In genomic region chr20:64030371-64031134, GRCh38 we compare ENCODE assay signal across 1 cellular context.
TF ChIP-seq lines count a peak whose summit lies in the region.

No MANE protein-coding gene starts in this region.

TF ChIP-seq in HEK293, 187 proteins besides CTCF, POLR2A, EP300 and RAD21 (continued from another document):
- TF ChIP-seq TSHZ1 (tag by site-specific recombination; IDR thresholded peaks at IDR 0.05; ENCODE audit: borderline replicate concordance) (peak; percentile 89; the same call in 1 of the 2 replicates), ZNF610 (tag by site-specific recombination; IDR thresholded peaks at IDR 0.05; ENCODE audit: borderline replicate concordance) (peak; percentile 89; the same call in 1 of the 2 replicates), ZNF174 (tag by site-specific recombination; IDR thresholded peaks at IDR 0.05) (no peak), ZNF510 (tag by site-specific recombination; IDR thresholded peaks at IDR 0.05; ENCODE audit: insufficient replicate concordance) (no peak), ZNF670 (tag by site-specific recombination; IDR thresholded peaks at IDR 0.05; ENCODE audit: low read depth) (no peak), WT1 (tag by site-specific recombination; IDR thresholded peaks at IDR 0.05) (peak; percentile 99), ZNF518A (tag by site-specific recombination; conservative IDR thresholded peaks at IDR 0.05; ENCODE audit: low read depth) (no peak), ZXDB (tag by site-specific recombination; IDR thresholded peaks at IDR 0.05) (peak; percentile 97), KLF8 (tag by site-specific recombination; IDR thresholded peaks at IDR 0.05) (peak; percentile 88), ZNF335 (tag by site-specific recombination; conservative IDR thresholded peaks at IDR 0.05) (no peak), ZNF830 (tag by site-specific recombination; IDR thresholded peaks at IDR 0.05; ENCODE audit: low read depth) (no peak), PRDM6 (tag by site-specific recombination; IDR thresholded peaks at IDR 0.05) (peak; percentile 96), ZFP37 (tag by site-specific recombination; IDR thresholded peaks at IDR 0.05) (no peak), KLF9 (tag by site-specific recombination; IDR thresholded peaks at IDR 0.05; ENCODE audit: low read depth) (no peak), ZNF76 (tag by site-specific recombination; IDR thresholded peaks at IDR 0.05; ENCODE audit: borderline replicate concordance, low read depth) (peak; percentile 37; the same call in 1 of the 2 replicates), ZNF776 (tag by site-specific recombination; IDR thresholded peaks at IDR 0.05; ENCODE audit: borderline replicate concordance) (no peak), ZNF280D (tag by site-specific recombination; IDR thresholded peaks at IDR 0.05) (no peak), ZNF16 (tag by site-specific recombination; IDR thresholded peaks at IDR 0.05; ENCODE audit: low read depth) (no peak), SP7 (tag by site-specific recombination; IDR thresholded peaks at IDR 0.05) (peak; percentile 96), ELK4 (IDR thresholded peaks at IDR 0.05; ENCODE audit: borderline replicate concordance, low read depth, low read length) (no peak), AEBP2 (tag by site-specific recombination; IDR thresholded peaks at IDR 0.05; ENCODE audit: borderline replicate concordance) (no peak), EGR2 (tag by site-specific recombination; IDR thresholded peaks at IDR 0.05; ENCODE audit: low read depth) (no peak), ZNF302 (tag by site-specific recombination; IDR thresholded peaks at IDR 0.05; ENCODE audit: low read depth) (no peak), SP2 (tag by site-specific recombination; IDR thresholded peaks at IDR 0.05) (no peak)
- TF ChIP-seq, protein P1, sequence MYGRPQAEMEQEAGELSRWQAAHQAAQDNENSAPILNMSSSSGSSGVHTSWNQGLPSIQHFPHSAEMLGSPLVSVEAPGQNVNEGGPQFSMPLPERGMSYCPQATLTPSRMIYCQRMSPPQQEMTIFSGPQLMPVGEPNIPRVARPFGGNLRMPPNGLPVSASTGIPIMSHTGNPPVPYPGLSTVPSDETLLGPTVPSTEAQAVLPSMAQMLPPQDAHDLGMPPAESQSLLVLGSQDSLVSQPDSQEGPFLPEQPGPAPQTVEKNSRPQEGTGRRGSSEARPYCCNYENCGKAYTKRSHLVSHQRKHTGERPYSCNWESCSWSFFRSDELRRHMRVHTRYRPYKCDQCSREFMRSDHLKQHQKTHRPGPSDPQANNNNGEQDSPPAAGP (tag by site-specific recombination; IDR thresholded peaks at IDR 0.05) = peak; percentile 100
- TF ChIP-seq, protein P2, sequence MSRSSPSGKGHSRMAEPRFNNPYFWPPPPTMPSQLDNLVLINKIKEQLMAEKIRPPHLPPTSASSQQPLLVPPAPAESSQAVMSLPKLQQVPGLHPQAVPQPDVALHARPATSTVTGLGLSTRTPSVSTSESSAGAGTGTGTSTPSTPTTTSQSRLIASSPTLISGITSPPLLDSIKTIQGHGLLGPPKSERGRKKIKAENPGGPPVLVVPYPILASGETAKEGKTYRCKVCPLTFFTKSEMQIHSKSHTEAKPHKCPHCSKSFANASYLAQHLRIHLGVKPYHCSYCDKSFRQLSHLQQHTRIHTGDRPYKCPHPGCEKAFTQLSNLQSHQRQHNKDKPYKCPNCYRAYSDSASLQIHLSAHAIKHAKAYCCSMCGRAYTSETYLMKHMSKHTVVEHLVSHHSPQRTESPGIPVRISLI (tag by site-specific recombination; IDR thresholded peaks at IDR 0.05) = no peak
